ENCODE assay signal across 1 cellular context in genomic region chr15:40843183-40843884, GRCh38.
TF ChIP-seq lines count a peak whose summit lies in the region.

No MANE protein-coding gene starts in this region.

TF ChIP-seq in HepG2, 621 proteins besides CTCF, POLR2A, EP300 and RAD21:
- TF ChIP-seq ZNF501 (CRISPR knock-in tag; IDR thresholded peaks at IDR 0.05) (0 out of 2 replicates have a peak, but pooled peaks have one; percentile 18), ADNP (CRISPR knock-in tag; IDR thresholded peaks at IDR 0.05) (no peak), ZFY (CRISPR knock-in tag; IDR thresholded peaks at IDR 0.05) (peak; percentile 48), MAX (IDR thresholded peaks at IDR 0.05) (peak; percentile 27; the same call in 1 of the 2 replicates), ZNF672 (CRISPR knock-in tag; IDR thresholded peaks at IDR 0.05) (no peak), SIX1 (CRISPR knock-in tag; IDR thresholded peaks at IDR 0.05; ENCODE audit: borderline replicate concordance) (no peak), KLF15 (CRISPR knock-in tag; IDR thresholded peaks at IDR 0.05; ENCODE audit: borderline replicate concordance) (no peak), ZNF891 (CRISPR knock-in tag; IDR thresholded peaks at IDR 0.05) (peak; percentile 27; the same call in 1 of the 2 replicates), NONO (IDR thresholded peaks at IDR 0.05) (no peak), NONO (CRISPR knock-in tag; conservative IDR thresholded peaks at IDR 0.05) (0 out of 2 replicates have a peak, but pooled peaks have one; percentile 29), ZFX (CRISPR knock-in tag; IDR thresholded peaks at IDR 0.05; ENCODE audit: low read depth) (peak; percentile 73), ZNF687 (CRISPR knock-in tag; IDR thresholded peaks at IDR 0.05) (peak; percentile 51), RXRA (CRISPR knock-in tag; IDR thresholded peaks at IDR 0.05) (no peak)
